Comparison of ENCODE assay signal across 1 cellular context in genomic region chr1:147242449-147243227, GRCh38.
TF ChIP-seq lines count a peak whose summit lies in the region.

Gene CHD1L, plus strand, starts transcription at chr1:147242684. Its CDS starts 20 bp downstream, at chr1:147242704.

TF ChIP-seq in HepG2, 621 proteins besides CTCF, POLR2A, EP300 and RAD21 (continued from another document and continues in another):
- TF ChIP-seq IRF1 (CRISPR knock-in tag; IDR thresholded peaks at IDR 0.05; ENCODE audit: low read depth) (no peak), ZNF362 (CRISPR knock-in tag; IDR thresholded peaks at IDR 0.05; ENCODE audit: borderline replicate concordance) (no peak), NR2F6 (IDR thresholded peaks at IDR 0.05) (no peak), NR2F6 (CRISPR knock-in tag; IDR thresholded peaks at IDR 0.05) (peak; percentile 68; the same call in 1 of the 2 replicates), ZNF720 (CRISPR knock-in tag; IDR thresholded peaks at IDR 0.05) (no peak), ARNT2 (CRISPR knock-in tag; IDR thresholded peaks at IDR 0.05; ENCODE audit: low read depth) (no peak), KLF11 (CRISPR knock-in tag; IDR thresholded peaks at IDR 0.05) (no peak), ZNF264 (CRISPR knock-in tag; IDR thresholded peaks at IDR 0.05) (peak; percentile 55; the same call in 1 of the 2 replicates), FOXP4 (CRISPR knock-in tag; IDR thresholded peaks at IDR 0.05) (peak; percentile 75), E2F1 (CRISPR knock-in tag; IDR thresholded peaks at IDR 0.05) (peak; percentile 72), ARNTL (CRISPR knock-in tag; IDR thresholded peaks at IDR 0.05) (no peak), ZGPAT (CRISPR knock-in tag; IDR thresholded peaks at IDR 0.05) (peak; percentile 88), SKI (IDR thresholded peaks at IDR 0.05; ENCODE audit: partially characterized antibody) (peak; percentile 84), SMAD1 (CRISPR knock-in tag; IDR thresholded peaks at IDR 0.05; ENCODE audit: borderline replicate concordance, low read depth) (peak; percentile 94), ZNF670 (CRISPR knock-in tag; IDR thresholded peaks at IDR 0.05; ENCODE audit: borderline replicate concordance) (no peak; the same call in 1 of the 2 replicates), GLMP (CRISPR knock-in tag; IDR thresholded peaks at IDR 0.05; ENCODE audit: borderline replicate concordance) (peak; percentile 43; the same call in 1 of the 2 replicates), ZNF512 (CRISPR knock-in tag; IDR thresholded peaks at IDR 0.05) (no peak), JARID2 (CRISPR knock-in tag; IDR thresholded peaks at IDR 0.05; ENCODE audit: insufficient replicate concordance) (no peak), CENPT (CRISPR knock-in tag; IDR thresholded peaks at IDR 0.05; ENCODE audit: low read depth) (no peak), ZNF460 (CRISPR knock-in tag; IDR thresholded peaks at IDR 0.05; ENCODE audit: borderline replicate concordance) (peak; percentile 52; the same call in 1 of the 2 replicates), NRL (CRISPR knock-in tag; IDR thresholded peaks at IDR 0.05; ENCODE audit: borderline replicate concordance) (peak; percentile 67; the same call in 1 of the 2 replicates), GFI1 (CRISPR knock-in tag; IDR thresholded peaks at IDR 0.05; ENCODE audit: borderline replicate concordance) (peak; percentile 20; the same call in 1 of the 2 replicates), ZNF431 (CRISPR knock-in tag; IDR thresholded peaks at IDR 0.05; ENCODE audit: borderline replicate concordance, low read depth) (no peak; the same call in 1 of the 2 replicates), NR0B2 (CRISPR knock-in tag; IDR thresholded peaks at IDR 0.05) (peak; percentile 51; the same call in 1 of the 2 replicates), GATAD1 (CRISPR knock-in tag; IDR thresholded peaks at IDR 0.05) (peak; percentile 43; the same call in 1 of the 2 replicates), ZNF572 (CRISPR knock-in tag; IDR thresholded peaks at IDR 0.05) (no peak), ARID3A (IDR thresholded peaks at IDR 0.05; ENCODE audit: low read depth, low read length) (peak; percentile 54), ZNF18 (CRISPR knock-in tag; IDR thresholded peaks at IDR 0.05; ENCODE audit: insufficient replicate concordance) (peak; percentile 94), DNMT3B (CRISPR knock-in tag; conservative IDR thresholded peaks at IDR 0.05) (no peak), ZNF780A (CRISPR knock-in tag; IDR thresholded peaks at IDR 0.05) (no peak), SSRP1 (CRISPR knock-in tag; IDR thresholded peaks at IDR 0.05) (no peak; the same call in 1 of the 2 replicates), CREM (IDR thresholded peaks at IDR 0.05) (no peak), CREM (CRISPR knock-in tag; IDR thresholded peaks at IDR 0.05) (no peak), ZNF207 (IDR thresholded peaks at IDR 0.05; ENCODE audit: borderline replicate concordance) (no peak), HMGXB4 (CRISPR knock-in tag; IDR thresholded peaks at IDR 0.05; ENCODE audit: borderline replicate concordance in 1 of 2, low read depth in 1 of 2) (peak; percentile 97 to 99), ZFP1 (CRISPR knock-in tag; IDR thresholded peaks at IDR 0.05) (0 out of 2 replicates have a peak, but pooled peaks have one; percentile 18), ZNF609 (CRISPR knock-in tag; IDR thresholded peaks at IDR 0.05; ENCODE audit: borderline replicate concordance) (peak; percentile 42; the same call in 1 of the 2 replicates), NFIC (IDR thresholded peaks at IDR 0.05; ENCODE audit: low read length) (no peak; the same call in 1 of the 2 replicates)
